In genomic region chr17:68265852-68266232, GRCh38 we compare ENCODE assay signal across 1 cellular context.
TF ChIP-seq lines count a peak whose summit lies in the region.

No MANE protein-coding gene starts in this region.

TF ChIP-seq in HepG2, 621 proteins besides CTCF, POLR2A, EP300 and RAD21 (continued from another document):
- TF ChIP-seq THRA (CRISPR knock-in tag; IDR thresholded peaks at IDR 0.05; ENCODE audit: borderline replicate concordance) (peak; percentile 61; the same call in 1 of the 2 replicates), TEAD3 (CRISPR knock-in tag; optimal IDR thresholded peaks at IDR 0.05; ENCODE audit: borderline replicate concordance) (peak; percentile 90), HMGXB3 (CRISPR knock-in tag; IDR thresholded peaks at IDR 0.05; ENCODE audit: borderline replicate concordance) (peak; percentile 41; the same call in 1 of the 2 replicates), ISL2 (CRISPR knock-in tag; IDR thresholded peaks at IDR 0.05) (0 out of 2 replicates have a peak, but pooled peaks have one; percentile 50), FOXA3 (CRISPR knock-in tag; IDR thresholded peaks at IDR 0.05) (peak; percentile 98), ZNF331 (CRISPR knock-in tag; IDR thresholded peaks at IDR 0.05) (peak; percentile 61; the same call in 1 of the 2 replicates), ZFX (CRISPR knock-in tag; IDR thresholded peaks at IDR 0.05; ENCODE audit: low read depth) (0 out of 2 replicates have a peak, but pooled peaks have one; percentile 17), GATAD2A (CRISPR knock-in tag; IDR thresholded peaks at IDR 0.05) (peak; percentile 97), KLF16 (CRISPR knock-in tag; IDR thresholded peaks at IDR 0.05) (peak in 1 of 2 experiments; percentile 62; a peak in 1 of 4 replicates), ZNF644 (CRISPR knock-in tag; IDR thresholded peaks at IDR 0.05; ENCODE audit: low read depth) (peak; percentile 87), MIXL1 (CRISPR knock-in tag; IDR thresholded peaks at IDR 0.05) (0 out of 2 replicates have a peak, but pooled peaks have one; percentile 14), MNT (IDR thresholded peaks at IDR 0.05) (0 out of 2 replicates have a peak, but pooled peaks have one; percentile 33), CEBPG (CRISPR knock-in tag; IDR thresholded peaks at IDR 0.05) (peak; percentile 90)
TF ChIP-seq in HepG2: peak in this region for 76; not testable (repeated sequence) for 545.
